Comparison of ENCODE assay signal across 15 cellular contexts in genomic region chr5:149470942-149471341, GRCh38.
DNase-seq lines count a peak whose midpoint lies in the region; ATAC-seq and TF ChIP-seq lines count a peak whose summit lies in the region.
"Had no signal": no experiment of that assay in that cellular context is flagged by ENCODE, and none has a peak within 500 bp of the region (broad histone marks: within the 10 kb centered on the region; RNA-seq: fewer than 3 reads in every experiment).

No MANE protein-coding gene starts in this region.

- H3K36me3 ChIP-seq in hepatocyte (replicated peaks; ENCODE audit: insufficient read depth, low read depth) (no peaks in the 10 kb centered on the region), spleen (no peaks in the 10 kb centered on the region)

- POLR2A ChIA-PET in RWPE1 (lab: Yijun Ruan, JAX; ENCODE audit: low non-redundant PET), result interaction anchor here (0.7 kb wide), 1 partner anchor 633 kb away, joined by 4 read pairs; no protein-coding TSS in a partner anchor

- H2AFZ ChIP-seq in hepatocyte, result no peak overlapping the region

- TF ChIP-seq CTCF in C4-2B (conservative IDR thresholded peaks at IDR 0.05) (no peak), RWPE1 (conservative IDR thresholded peaks at IDR 0.05; ENCODE audit: low read depth) (no peak), hepatocyte (IDR thresholded peaks at IDR 0.05; ENCODE audit: poor library complexity) (no peak), spleen (IDR thresholded peaks at IDR 0.05 in 8 of 11, conservative IDR thresholded peaks at IDR 0.05 in 3 of 11) (no peak)

- CTCF ChIA-PET in RWPE1 (lab: Yijun Ruan, JAX), result interaction anchor here (0.6 to 0.8 kb wide), 3 partner anchors 11 to 111 kb away, joined by 3 read pairs; partner anchors contain the start of gene ARHGEF37

- H3K27me3 ChIP-seq in hepatocyte, result no peaks in the 10 kb centered on the region
- H3K27me3 ChIP-seq in spleen (replicated peaks in 1 of 7), result no peaks in the 10 kb centered on the region

- no peak for TF ChIP-seq POLR2A in spleen (IDR thresholded peaks at IDR 0.05)

- DNase-seq in RWPE1 (ENCODE audit: low spot score) (no peak), hepatocyte (ENCODE audit: low spot score) (no peak), posterior vena cava (ENCODE audit: low spot score) (peak; percentile 65), NCI-H1417 treated with DMSO at 0.1 percent for 48 hours (lab: John Stamatoyannopoulos, UW) (no peak), spleen (no peak)
- DNase-seq: activated CD4-positive, CD25-positive, alpha-beta regulatory T cell; activated T-cell treated with anti-CD3 and anti-CD28 coated beads, Interleukin-2, amount 50 U/mL, for 72 hours; NCI-H2029; NCI-H524; stimulated activated naive CD4-positive, alpha-beta T cell had no signal

- H3K9me2 ChIP-seq in hepatocyte (replicated peaks; ENCODE audit: insufficient read depth), result no peaks in the 10 kb centered on the region

- intact Hi-C loops in posterior vena cava (cut with DNase I) (no loop called here), spleen (cut with DNase I; ENCODE audit: low total_unique reads) (no loop called here)

- H3K4me3 ChIP-seq in hepatocyte, result no peak overlapping the region
- no peak overlapping the region for H3K4me3 ChIP-seq in spleen

- H3K79me2 ChIP-seq in hepatocyte, result no peaks in the 10 kb centered on the region

- H3K27ac ChIP-seq in C4-2B (peak overlapping the region; percentile 67), RWPE1 (peak overlapping the region; percentile 89), hepatocyte (peak overlapping the region; percentile 76), spleen (peak overlapping the region in 1 of 8 donors; percentile 48)
- H3K27ac ChIP-seq: epithelial cell of prostate, HL-60 had no signal

- peaks cover 13% of the 10 kb centered on the region for H3K4me1 ChIP-seq in hepatocyte (ENCODE audit: insufficient read depth)
- peaks cover 0 to 26% (median 0%) of the 10 kb centered on the region in 6 donors for H3K4me1 ChIP-seq in spleen

- H3K4me2 ChIP-seq in hepatocyte, result no peak overlapping the region

- 86% methylated on average over 6 of the region's 6 CpGs for WGBS in hepatocyte (ENCODE audit: low lambda C conversion rate, missing lambda C conversion rate)
- WGBS in spleen, 5 donors, result 88 to 94% (median 91%) methylated on average over 6 of the region's 6 CpGs

- no peaks in the 10 kb centered on the region for H3K9me3 ChIP-seq in hepatocyte (ENCODE audit: low read depth)
- no peaks in the 10 kb centered on the region for H3K9me3 ChIP-seq in spleen

- no peak for ATAC-seq in GM19324 (IDR thresholded peaks at IDR 0.05; ENCODE audit: low FRiP score, unreplicated experiment)
- ATAC-seq in HG03159 (IDR thresholded peaks at IDR 0.05; ENCODE audit: unreplicated experiment), result no peak
- ATAC-seq: activated T-cell treated with anti-CD3 and anti-CD28 coated beads, Interleukin-2, amount 50 U/mL, for 72 hours had no signal

- H4K20me1 ChIP-seq in hepatocyte (ENCODE audit: insufficient read depth, poor library complexity, severe bottlenecking), result no peaks in the 10 kb centered on the region
